8 cellular contexts compared by ENCODE assay signal in the genomic region with DNA sequence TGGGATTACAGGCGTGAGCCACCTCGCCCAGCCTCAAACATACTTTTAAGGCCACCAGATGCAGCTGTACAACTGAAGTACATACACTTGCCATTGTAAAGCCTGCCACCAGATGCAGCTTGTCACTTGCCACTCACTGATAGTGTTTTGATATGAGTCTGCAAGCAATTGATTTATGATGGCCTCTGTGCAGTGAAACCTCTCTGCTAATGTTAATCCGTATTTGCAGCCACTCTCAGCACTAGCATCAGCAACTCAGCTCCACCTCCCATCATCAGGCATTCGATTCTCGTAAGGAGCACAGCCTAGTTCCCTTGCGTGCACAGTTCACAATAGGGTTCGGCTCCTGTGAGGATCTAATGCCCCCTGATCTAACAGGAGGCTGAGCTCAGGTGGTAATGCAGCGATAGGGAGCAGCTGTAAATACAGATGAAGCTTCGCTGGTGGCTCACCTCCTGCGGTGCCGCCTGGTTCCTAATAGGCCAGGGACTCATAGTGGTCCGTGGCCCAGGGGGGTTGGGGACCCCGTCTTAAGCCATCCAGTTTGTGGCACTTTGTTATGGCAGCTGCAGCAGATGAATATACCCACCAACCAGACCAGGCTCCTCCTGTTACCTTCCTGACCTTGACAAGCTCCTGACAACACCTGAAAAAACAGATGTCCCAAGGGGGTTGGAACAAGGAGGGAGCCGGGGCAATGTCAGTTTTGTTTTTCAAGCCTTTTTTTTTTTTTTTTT. TPM values are rescaled to one million over a fixed set of nuclear protein-coding genes. Genes with fewer than 3 reads are reported as not detected.
DNase-seq lines count a peak whose midpoint lies in the region; ATAC-seq and TF ChIP-seq lines count a peak whose summit lies in the region.

No MANE protein-coding gene starts in this region.

- H3K9me3 ChIP-seq in T-helper 17 cell (ENCODE audit: control insufficient read depth, low read length, poor library complexity, severe bottlenecking) (no peaks in the 10 kb centered on the region), liver (ENCODE audit: control insufficient read depth in 4 of 4, low read length in 3 of 4) (no peaks in the 10 kb centered on the region), transverse colon (no peaks in the 10 kb centered on the region)

- peak overlapping the region; percentile 99 for H3K27ac Mint-ChIP-seq in activated naive CD4-positive, alpha-beta T cell treated with anti-CD3 and anti-CD28 coated beads, Interleukin-2, amount 50 U/mL, for 24 hours
- peak overlapping the region; percentile 99 for H3K27ac Mint-ChIP-seq in T-helper 17 cell

- ATAC-seq in T-helper 17 cell (no peak), HG03571 (IDR thresholded peaks at IDR 0.05; ENCODE audit: unreplicated experiment) (no peak)

- WGBS in liver = 81% methylated on average over 14 of the region's 14 CpGs
- WGBS in transverse colon (ENCODE audit: low coverage in 1 of 2), 2 donors = 56% methylated on average over 3 to 14 of the region's 14 CpGs

- TF ChIP-seq RAD21 in liver (IDR thresholded peaks at IDR 0.05) = no peak

- in situ Hi-C loops in transverse colon (cut with MboI; ENCODE audit: low pct_ligation_motif_present in 1 of 4, low pct_unique_long_range_greater_than_20kb in 1 of 4, low sequenced_read_pairs in 3 of 4) = no loop called here

- H3K36me3 ChIP-seq in liver (ENCODE audit: control insufficient read depth in 4 of 4, insufficient read depth in 3 of 4, low read depth in 1 of 4, low read length in 3 of 4) (peaks cover 2 to 9% (median 5%) of the 10 kb centered on the region in 4 donors), transverse colon (peaks cover 0 to 8% (median 0%) of the 10 kb centered on the region in 4 donors)

- H3K36me3 Mint-ChIP-seq in activated naive CD4-positive, alpha-beta T cell treated with anti-CD3 and anti-CD28 coated beads, Interleukin-2, amount 50 U/mL, for 24 hours = peaks cover 19% of the 10 kb centered on the region
- peaks cover 8% of the 10 kb centered on the region for H3K36me3 Mint-ChIP-seq in T-helper 17 cell (ENCODE audit: low read depth)

- H3K27ac ChIP-seq in liver (ENCODE audit: low read depth in 1 of 2, low read length in 2 of 2) (no peak overlapping the region), transverse colon (peak overlapping the region; percentile 97 to 100 (median 98))

- TF ChIP-seq CTCF in liver (IDR thresholded peaks at IDR 0.05; ENCODE audit: low read depth, low read length, missing input control) (no peak), transverse colon (IDR thresholded peaks at IDR 0.05) (no peak)

- intact Hi-C loops in transverse colon (cut with DNase I; ENCODE audit: low total_unique reads) = no loop called here

- no peak overlapping the region for H3K4me3 ChIP-seq in liver (ENCODE audit: low read depth in 1 of 3, low read length in 3 of 3)
- peak overlapping the region in 1 of 4 donors; percentile 22 for H3K4me3 ChIP-seq in transverse colon

- no peak for TF ChIP-seq EP300 in transverse colon (IDR thresholded peaks at IDR 0.05; ENCODE audit: low read depth)

- H3K4me3 Mint-ChIP-seq in activated naive CD4-positive, alpha-beta T cell treated with anti-CD3 and anti-CD28 coated beads, Interleukin-2, amount 50 U/mL, for 24 hours = peak overlapping the region; percentile 30
- H3K4me3 Mint-ChIP-seq in T-helper 17 cell = peak overlapping the region; percentile 96

- peaks cover 25% of the 10 kb centered on the region for H3K4me1 Mint-ChIP-seq in activated naive CD4-positive, alpha-beta T cell treated with anti-CD3 and anti-CD28 coated beads, Interleukin-2, amount 50 U/mL, for 24 hours
- peaks cover 20% of the 10 kb centered on the region for H3K4me1 Mint-ChIP-seq in T-helper 17 cell

- H3K4me1 ChIP-seq in liver (ENCODE audit: control insufficient read depth in 4 of 4, insufficient read depth in 4 of 4, low read length in 3 of 4) (peaks cover 2 to 19% (median 18%) of the 10 kb centered on the region in 4 donors), transverse colon (peaks cover 0 to 38% (median 31%) of the 10 kb centered on the region in 4 donors)

- H3K9ac ChIP-seq in liver (ENCODE audit: low read depth in 1 of 2, low read length in 2 of 2) = peak overlapping the region; percentile 91 to 92

- no peak for TF ChIP-seq POLR2A in transverse colon (IDR thresholded peaks at IDR 0.05)

- no peaks in the 10 kb centered on the region for H3K9me3 Mint-ChIP-seq in activated naive CD4-positive, alpha-beta T cell treated with anti-CD3 and anti-CD28 coated beads, Interleukin-2, amount 50 U/mL, for 24 hours

- H3K27me3 ChIP-seq in liver (ENCODE audit: control insufficient read depth in 4 of 4, insufficient read depth in 4 of 4, low read length in 3 of 4) = no peaks in the 10 kb centered on the region
- no peaks in the 10 kb centered on the region for H3K27me3 ChIP-seq in transverse colon

- no peak for DNase-seq in activated naive CD4-positive, alpha-beta T cell treated with Interleukin-2 at 50 U/mL for 16 hours
- DNase-seq in T-helper 17 cell (no peak), transverse colon (peak; percentile 42), NCI-H748 treated with DMSO at 0.1 percent for 48 hours (lab: John Stamatoyannopoulos, UW) (no peak)
- DNase-seq in stimulated activated CD8-positive, alpha-beta memory T cell treated with anti-CD3 and anti-CD28 coated beads, Interleukin-4, amount 100 ng/mL, for 48 hours = no peak

- H3K27me3 Mint-ChIP-seq in activated naive CD4-positive, alpha-beta T cell treated with anti-CD3 and anti-CD28 coated beads, Interleukin-2, amount 50 U/mL, for 24 hours = no peaks in the 10 kb centered on the region
- no peaks in the 10 kb centered on the region for H3K27me3 Mint-ChIP-seq in T-helper 17 cell

TF ChIP-seq in liver, 16 proteins besides CTCF, POLR2A, EP300 and RAD21:
- TF ChIP-seq MAX (IDR thresholded peaks at IDR 0.05) (no peak), FOXA2 (IDR thresholded peaks at IDR 0.05) (no peak), NR2F2 (IDR thresholded peaks at IDR 0.05) (no peak), RXRA (IDR thresholded peaks at IDR 0.05) (no peak), HNF4A (conservative IDR thresholded peaks at IDR 0.05) (no peak), HNF4G (IDR thresholded peaks at IDR 0.05) (no peak), EGR1 (IDR thresholded peaks at IDR 0.05; ENCODE audit: low read depth in 2 of 2) (no peak), JUND (IDR thresholded peaks at IDR 0.05) (no peak)
- TF ChIP-seq, protein P1, sequence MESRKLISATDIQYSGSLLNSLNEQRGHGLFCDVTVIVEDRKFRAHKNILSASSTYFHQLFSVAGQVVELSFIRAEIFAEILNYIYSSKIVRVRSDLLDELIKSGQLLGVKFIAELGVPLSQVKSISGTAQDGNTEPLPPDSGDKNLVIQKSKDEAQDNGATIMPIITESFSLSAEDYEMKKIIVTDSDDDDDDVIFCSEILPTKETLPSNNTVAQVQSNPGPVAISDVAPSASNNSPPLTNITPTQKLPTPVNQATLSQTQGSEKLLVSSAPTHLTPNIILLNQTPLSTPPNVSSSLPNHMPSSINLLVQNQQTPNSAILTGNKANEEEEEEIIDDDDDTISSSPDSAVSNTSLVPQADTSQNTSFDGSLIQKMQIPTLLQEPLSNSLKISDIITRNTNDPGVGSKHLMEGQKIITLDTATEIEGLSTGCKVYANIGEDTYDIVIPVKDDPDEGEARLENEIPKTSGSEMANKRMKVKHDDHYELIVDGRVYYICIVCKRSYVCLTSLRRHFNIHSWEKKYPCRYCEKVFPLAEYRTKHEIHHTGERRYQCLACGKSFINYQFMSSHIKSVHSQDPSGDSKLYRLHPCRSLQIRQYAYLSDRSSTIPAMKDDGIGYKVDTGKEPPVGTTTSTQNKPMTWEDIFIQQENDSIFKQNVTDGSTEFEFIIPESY (IDR thresholded peaks at IDR 0.05) = no peak
- TF ChIP-seq, protein P2, sequence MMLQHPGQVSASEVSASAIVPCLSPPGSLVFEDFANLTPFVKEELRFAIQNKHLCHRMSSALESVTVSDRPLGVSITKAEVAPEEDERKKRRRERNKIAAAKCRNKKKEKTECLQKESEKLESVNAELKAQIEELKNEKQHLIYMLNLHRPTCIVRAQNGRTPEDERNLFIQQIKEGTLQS (IDR thresholded peaks at IDR 0.05) = no peak
- TF ChIP-seq, protein P3, sequence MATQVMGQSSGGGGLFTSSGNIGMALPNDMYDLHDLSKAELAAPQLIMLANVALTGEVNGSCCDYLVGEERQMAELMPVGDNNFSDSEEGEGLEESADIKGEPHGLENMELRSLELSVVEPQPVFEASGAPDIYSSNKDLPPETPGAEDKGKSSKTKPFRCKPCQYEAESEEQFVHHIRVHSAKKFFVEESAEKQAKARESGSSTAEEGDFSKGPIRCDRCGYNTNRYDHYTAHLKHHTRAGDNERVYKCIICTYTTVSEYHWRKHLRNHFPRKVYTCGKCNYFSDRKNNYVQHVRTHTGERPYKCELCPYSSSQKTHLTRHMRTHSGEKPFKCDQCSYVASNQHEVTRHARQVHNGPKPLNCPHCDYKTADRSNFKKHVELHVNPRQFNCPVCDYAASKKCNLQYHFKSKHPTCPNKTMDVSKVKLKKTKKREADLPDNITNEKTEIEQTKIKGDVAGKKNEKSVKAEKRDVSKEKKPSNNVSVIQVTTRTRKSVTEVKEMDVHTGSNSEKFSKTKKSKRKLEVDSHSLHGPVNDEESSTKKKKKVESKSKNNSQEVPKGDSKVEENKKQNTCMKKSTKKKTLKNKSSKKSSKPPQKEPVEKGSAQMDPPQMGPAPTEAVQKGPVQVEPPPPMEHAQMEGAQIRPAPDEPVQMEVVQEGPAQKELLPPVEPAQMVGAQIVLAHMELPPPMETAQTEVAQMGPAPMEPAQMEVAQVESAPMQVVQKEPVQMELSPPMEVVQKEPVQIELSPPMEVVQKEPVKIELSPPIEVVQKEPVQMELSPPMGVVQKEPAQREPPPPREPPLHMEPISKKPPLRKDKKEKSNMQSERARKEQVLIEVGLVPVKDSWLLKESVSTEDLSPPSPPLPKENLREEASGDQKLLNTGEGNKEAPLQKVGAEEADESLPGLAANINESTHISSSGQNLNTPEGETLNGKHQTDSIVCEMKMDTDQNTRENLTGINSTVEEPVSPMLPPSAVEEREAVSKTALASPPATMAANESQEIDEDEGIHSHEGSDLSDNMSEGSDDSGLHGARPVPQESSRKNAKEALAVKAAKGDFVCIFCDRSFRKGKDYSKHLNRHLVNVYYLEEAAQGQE (IDR thresholded peaks at IDR 0.05) = no peak

RNA-seq across cellular contexts. Expression of gene HERPUD1, which starts 1.3 kb away (rescaled TPM):
- total RNA-seq in T-helper 17 cell (100 to 1,000 TPM; 225 to 255 TPM), liver (100 to 1,000 TPM in 1 of 2 donors, 10 to 100 TPM in 1; 57.8 to 219 TPM), transverse colon (100 to 1,000 TPM in 3 of 4 donors, 10 to 100 TPM in 1; 64.1 to 335 (median 186) TPM)
- 100 to 1,000 TPM in 1 of 2 donors, 10 to 100 TPM in 1; 98.5 to 138 TPM for polyA plus RNA-seq in liver

RNA-seq across cellular contexts. Expression of gene CETP, which starts 31.1 kb away (rescaled TPM):
- 1 to 10 TPM in 1 of 2 donors, not detected in 1; 2.3 TPM for total RNA-seq in T-helper 17 cell
- 10 to 100 TPM in 1 of 2 donors, 1 to 10 TPM in 1; 3.3 to 24.0 TPM for total RNA-seq in liver
- polyA plus RNA-seq in liver = 1 to 10 TPM; 4.1 to 8.5 TPM
- under 1 TPM in 1 of 4 donors, not detected in 3; 0.55 TPM for total RNA-seq in transverse colon

RNA-seq across cellular contexts. Expression of gene NLRC5, which starts 58.7 kb away (rescaled TPM):
- total RNA-seq in T-helper 17 cell (100 to 1,000 TPM; 381 to 578 TPM), liver (10 to 100 TPM; 11.9 to 23.3 TPM), transverse colon (100 to 1,000 TPM in 1 of 4 donors, 10 to 100 TPM in 3; 59.4 to 171 (median 73.6) TPM)
- 1 to 10 TPM; 4.7 to 5.6 TPM for polyA plus RNA-seq in liver

Comparison
In these comparisons a context has a peak if more than half of its experiments do, and no peak if none do; other contexts are left out.
1. H3K27ac ChIP-seq: peak in transverse colon (4 of 4); none in liver (0 of 2).